In the genomic region with DNA sequence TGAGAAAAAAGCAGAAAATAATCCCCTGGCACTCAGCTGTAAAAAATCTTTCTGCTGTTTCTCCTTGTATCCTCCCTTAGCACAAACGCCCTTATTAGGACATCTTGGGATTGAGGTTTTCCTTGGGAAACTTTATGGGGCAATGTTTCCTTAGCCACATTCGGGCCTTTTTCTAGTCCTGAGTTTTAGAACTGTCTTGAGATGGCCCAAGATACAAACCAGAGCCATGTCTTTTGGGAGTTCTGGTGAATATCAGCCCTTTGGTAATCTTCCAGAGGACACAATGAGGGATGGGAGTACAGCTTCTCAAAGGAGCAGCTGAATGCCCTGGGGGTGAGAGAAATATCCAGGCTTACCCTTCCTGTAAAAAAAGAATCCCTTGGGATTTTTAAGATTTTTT, we compare ENCODE assay signal across 8 cellular contexts.
DNase-seq lines count a peak whose midpoint lies in the region; TF ChIP-seq lines count a peak whose summit lies in the region.
"Not testable (repeated sequence)": the region's sequence is repeated elsewhere in the genome, so short reads cannot be mapped to it uniquely, and the experiment has no call there.

No MANE protein-coding gene starts in this region.

- H3K27ac ChIP-seq in DOHH2 (ENCODE audit: low read depth, low read length); HUES6 (ENCODE audit: low read depth, low read length); SJCRH30; iPS-18a (ENCODE audit: low read length); stomach smooth muscle (ENCODE audit: low read length): not testable (repeated sequence)

- H3K9me2 ChIP-seq in DOHH2 (replicated peaks; ENCODE audit: control insufficient read depth, low read length): not testable (repeated sequence)

- not testable (repeated sequence) for H4K20me1 ChIP-seq in DOHH2 (ENCODE audit: control insufficient read depth, insufficient read depth, low read depth, low read length)

- H3K36me3 ChIP-seq in DOHH2 (ENCODE audit: control insufficient read depth, low read length); HUES6 (ENCODE audit: control insufficient read depth, insufficient read depth, low read length); SJCRH30; iPS-18a (ENCODE audit: control insufficient read depth, low read depth, low read length); stomach smooth muscle (ENCODE audit: control insufficient read depth in 2 of 2, insufficient read depth in 2 of 2, low read length in 2 of 2): not testable (repeated sequence)

- H3F3A ChIP-seq in DOHH2 (ENCODE audit: control insufficient read depth, insufficient read depth): not testable (repeated sequence)

- TF ChIP-seq CTCF in DOHH2 (IDR thresholded peaks at IDR 0.05; ENCODE audit: low read depth, low read length, poor library complexity, severe bottlenecking); brain (conservative IDR thresholded peaks at IDR 0.05); nephron progenitor cell (IDR thresholded peaks at IDR 0.05): not testable (repeated sequence)

- peak overlapping the region; percentile 49 for H3K4me2 ChIP-seq in DOHH2 (ENCODE audit: low read length)

- H3K79me2 ChIP-seq in DOHH2 (ENCODE audit: control insufficient read depth, low read length): peaks cover 48% of the 10 kb centered on the region

- DNase-seq in SJCRH30: peak; percentile 30 to 60
- not testable (repeated sequence) for DNase-seq in activated T-cell treated with anti-CD3 and anti-CD28 coated beads, Interleukin-2, amount 50 U/mL, for 24 hours; nephron progenitor cell

- H3K4me3 ChIP-seq in DOHH2 (ENCODE audit: low read length) (peak overlapping the region; percentile 82), HUES6 (ENCODE audit: low read depth, low read length) (peak overlapping the region; percentile 95), SJCRH30 (peak overlapping the region; percentile 92), iPS-18a (ENCODE audit: low read length) (peak overlapping the region; percentile 82), stomach smooth muscle (ENCODE audit: low read length in 2 of 2) (peak overlapping the region; percentile 29 to 73)

- not testable (repeated sequence) for H3K9me3 ChIP-seq in DOHH2 (ENCODE audit: control insufficient read depth, insufficient read depth, low read length); HUES6 (ENCODE audit: control insufficient read depth, insufficient read depth, low read depth, low read length); SJCRH30 (replicated peaks); iPS-18a (ENCODE audit: control insufficient read depth, low read depth, low read length); stomach smooth muscle (ENCODE audit: control insufficient read depth in 2 of 2, low read length in 2 of 2)

- H3K27me3 Mint-ChIP-seq in activated T-cell treated with anti-CD3 and anti-CD28 coated beads, Interleukin-2, amount 50 U/mL, for 24 hours; brain; nephron progenitor cell (ENCODE audit: low read depth, poor library complexity): not testable (repeated sequence)

- H3K4me1 ChIP-seq in DOHH2 (ENCODE audit: control insufficient read depth, low read length); HUES6 (ENCODE audit: control insufficient read depth, insufficient read depth, low read length); SJCRH30; iPS-18a (ENCODE audit: control insufficient read depth, low read depth, low read length); stomach smooth muscle (ENCODE audit: control insufficient read depth, insufficient read depth, low read length): not testable (repeated sequence)

- H3K27ac Mint-ChIP-seq in activated T-cell treated with anti-CD3 and anti-CD28 coated beads, Interleukin-2, amount 50 U/mL, for 24 hours; nephron progenitor cell: not testable (repeated sequence)
- H3K27ac Mint-ChIP-seq in brain: peak overlapping the region in 4 of 5 experiments; percentile 9 to 76 (median 70)

- peaks cover 14% of the 10 kb centered on the region for H3K4me1 Mint-ChIP-seq in activated T-cell treated with anti-CD3 and anti-CD28 coated beads, Interleukin-2, amount 50 U/mL, for 24 hours (ENCODE audit: low read depth)
- H3K4me1 Mint-ChIP-seq in brain (peaks cover 40% of the 10 kb centered on the region), nephron progenitor cell (peaks cover 14% of the 10 kb centered on the region)

- H3K9ac ChIP-seq in HUES6 (ENCODE audit: low read length): peak overlapping the region; percentile 58
- H3K9ac ChIP-seq in iPS-18a (ENCODE audit: low read length): peak overlapping the region; percentile 79
- H3K9ac ChIP-seq in stomach smooth muscle (ENCODE audit: low read length in 2 of 2): peak overlapping the region in 1 of 2 donors; percentile 59

- peaks cover 12% of the 10 kb centered on the region for H3K36me3 Mint-ChIP-seq in activated T-cell treated with anti-CD3 and anti-CD28 coated beads, Interleukin-2, amount 50 U/mL, for 24 hours (ENCODE audit: low read depth)
- H3K36me3 Mint-ChIP-seq in brain: peaks cover 27% of the 10 kb centered on the region
- peaks cover 15% of the 10 kb centered on the region for H3K36me3 Mint-ChIP-seq in nephron progenitor cell (ENCODE audit: low read depth)

- peak overlapping the region; percentile 96 for H3K4me3 Mint-ChIP-seq in activated T-cell treated with anti-CD3 and anti-CD28 coated beads, Interleukin-2, amount 50 U/mL, for 24 hours
- peak overlapping the region; percentile 95 to 99 (median 96) for H3K4me3 Mint-ChIP-seq in brain
- H3K4me3 Mint-ChIP-seq in nephron progenitor cell: peak overlapping the region; percentile 90

- H3K27me3 ChIP-seq in DOHH2 (ENCODE audit: control insufficient read depth, low read length); HUES6 (ENCODE audit: control insufficient read depth, insufficient read depth, low read length); SJCRH30; iPS-18a (ENCODE audit: control insufficient read depth, insufficient read depth, low read length); stomach smooth muscle (ENCODE audit: control insufficient read depth in 1 of 2, insufficient read depth in 2 of 2, low read length in 2 of 2): not testable (repeated sequence)

- not testable (repeated sequence) for H3K9me3 Mint-ChIP-seq in activated T-cell treated with anti-CD3 and anti-CD28 coated beads, Interleukin-2, amount 50 U/mL, for 24 hours; brain
- H3K9me3 Mint-ChIP-seq in nephron progenitor cell: peaks cover 36% of the 10 kb centered on the region
